In the genomic region with DNA sequence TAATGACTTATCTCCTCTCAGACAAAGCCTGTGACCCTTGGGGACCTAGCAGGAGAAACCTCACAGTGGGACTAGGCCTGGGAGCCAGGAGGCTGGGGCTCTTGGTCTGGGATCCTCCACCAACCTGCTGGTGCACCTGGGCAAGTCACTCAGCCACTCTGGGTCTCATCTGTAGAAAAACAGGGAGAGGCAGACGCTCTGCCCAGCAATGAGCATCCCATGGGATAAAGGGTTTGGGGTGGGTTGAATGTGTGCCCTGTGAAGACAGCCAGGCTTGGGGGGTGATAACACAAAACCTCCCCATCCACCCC, we compare ENCODE assay signal across 9 cellular contexts.
DNase-seq lines count a peak whose midpoint lies in the region; ATAC-seq and TF ChIP-seq lines count a peak whose summit lies in the region.
"Had no signal": no experiment of that assay in that cellular context is flagged by ENCODE, and none has a peak within 500 bp of the region (broad histone marks: within the 10 kb centered on the region; RNA-seq: fewer than 3 reads in every experiment).

No MANE protein-coding gene starts in this region.

- peak overlapping the region; percentile 68 for H3K27ac Mint-ChIP-seq in stimulated activated naive CD8-positive, alpha-beta T cell treated with anti-CD3 and anti-CD28 coated beads, Interleukin-15, Interleukin-2, amounts not matched to agents 100 ng/mL and 50 ng/mL, for 24 hours
- H3K27ac Mint-ChIP-seq in natural killer cell: peak overlapping the region; percentile 70 to 71

- no peak overlapping the region for H3K4me3 Mint-ChIP-seq in stimulated activated naive CD8-positive, alpha-beta T cell treated with anti-CD3 and anti-CD28 coated beads, Interleukin-15, Interleukin-2, amounts not matched to agents 100 ng/mL and 50 ng/mL, for 24 hours
- H3K4me3 Mint-ChIP-seq in natural killer cell: peak overlapping the region; percentile 78

- no peak overlapping the region for H3K4me3 ChIP-seq in colonic mucosa

- peak overlapping the region; percentile 48 to 55 for H3K9ac ChIP-seq in colonic mucosa (ENCODE audit: low read depth in 2 of 2, low read length in 2 of 2)

- H3K9me3 Mint-ChIP-seq in stimulated activated naive CD8-positive, alpha-beta T cell treated with anti-CD3 and anti-CD28 coated beads, Interleukin-15, Interleukin-2, amounts not matched to agents 100 ng/mL and 50 ng/mL, for 24 hours: no peaks in the 10 kb centered on the region
- H3K9me3 Mint-ChIP-seq in natural killer cell: no peaks in the 10 kb centered on the region

- no peaks in the 10 kb centered on the region for H3K9me3 ChIP-seq in colonic mucosa

- H3K4me1 ChIP-seq in colonic mucosa: peaks cover 34% of the 10 kb centered on the region

- H3K36me3 Mint-ChIP-seq in stimulated activated naive CD8-positive, alpha-beta T cell treated with anti-CD3 and anti-CD28 coated beads, Interleukin-15, Interleukin-2, amounts not matched to agents 100 ng/mL and 50 ng/mL, for 24 hours (ENCODE audit: low read depth): no peaks in the 10 kb centered on the region
- H3K36me3 Mint-ChIP-seq in natural killer cell: no peaks in the 10 kb centered on the region

- intact Hi-C loops in colonic mucosa (cut with DNase I) (no loop called here), natural killer cell (cut with micrococcal nuclease) (no loop called here)

- no peaks in the 10 kb centered on the region for H3K36me3 ChIP-seq in colonic mucosa

- ATAC-seq in stimulated activated naive CD8-positive, alpha-beta T cell treated with anti-CD3 and anti-CD28 coated beads, Interleukin-15, Interleukin-2, amounts not matched to agents 100 U/mL and 50 U/mL, for 24 hours: no peak
- ATAC-seq in natural killer cell (no peak), HG03439 (IDR thresholded peaks at IDR 0.05; ENCODE audit: unreplicated experiment) (no peak)

- no peak for TF ChIP-seq CTCF in colonic mucosa (IDR thresholded peaks at IDR 0.05)
- TF ChIP-seq CTCF in natural killer cell (IDR thresholded peaks at IDR 0.05): no peak

- H3K27ac ChIP-seq in colonic mucosa: peak overlapping the region; percentile 69

- no peaks in the 10 kb centered on the region for H3K27me3 Mint-ChIP-seq in stimulated activated naive CD8-positive, alpha-beta T cell treated with anti-CD3 and anti-CD28 coated beads, Interleukin-15, Interleukin-2, amounts not matched to agents 100 ng/mL and 50 ng/mL, for 24 hours
- no peaks in the 10 kb centered on the region for H3K27me3 Mint-ChIP-seq in natural killer cell (ENCODE audit: low read depth in 2 of 2)

- H3K27me3 ChIP-seq in colonic mucosa: no peaks in the 10 kb centered on the region

- peaks cover 48% of the 10 kb centered on the region for H3K4me1 Mint-ChIP-seq in stimulated activated naive CD8-positive, alpha-beta T cell treated with anti-CD3 and anti-CD28 coated beads, Interleukin-15, Interleukin-2, amounts not matched to agents 100 ng/mL and 50 ng/mL, for 24 hours (ENCODE audit: low read depth)
- H3K4me1 Mint-ChIP-seq in natural killer cell: peaks cover 41 to 78% of the 10 kb centered on the region in 2 donors

- DNase-seq in stimulated activated naive CD8-positive, alpha-beta T cell treated with anti-CD3 and anti-CD28 coated beads, Interleukin-15, Interleukin-2, amounts not matched to agents 100 U/mL and 50 U/mL, for 24 hours: no peak
- no peak for DNase-seq in colonic mucosa
- no peak for DNase-seq in natural killer cell
- no peak for DNase-seq in DMS79 (lab: John Stamatoyannopoulos, UW)
- no peak for DNase-seq in KG1 (lab: John Stamatoyannopoulos, UW)
- no peak for DNase-seq in NOMO-1 (lab: John Stamatoyannopoulos, UW; ENCODE audit: unreplicated experiment in 2 of 2)
- DNase-seq: NCI-H187 had no signal
